1 cellular context compared by ENCODE assay signal in genomic region chr17:65261682-65262636, GRCh38.
A peak's percentile ranks its signal among the peaks of the same experiment; 100 is the strongest.
TF ChIP-seq lines count a peak whose summit lies in the region.

No MANE protein-coding gene starts in this region.

TF ChIP-seq in SK-N-SH, 30 proteins besides CTCF, POLR2A, EP300 and RAD21 (continued from another document):
- TF ChIP-seq USF2 (IDR thresholded peaks at IDR 0.05; ENCODE audit: borderline replicate concordance, low read depth, low read length), result no peak
- TF ChIP-seq ELF1 (IDR thresholded peaks at IDR 0.05), result no peak
- TF ChIP-seq RCOR1 (IDR thresholded peaks at IDR 0.05; ENCODE audit: low read length), result no peak
- peak; percentile 45; the same call in 1 of the 2 replicates for TF ChIP-seq PBX3 (IDR thresholded peaks at IDR 0.05)
- no peak for TF ChIP-seq MXI1 (IDR thresholded peaks at IDR 0.05; ENCODE audit: low read depth, low read length)
- TF ChIP-seq EZH2phosphoT487 (IDR thresholded peaks at IDR 0.05; ENCODE audit: borderline replicate concordance, low read depth), result no peak
- TF ChIP-seq JUND (IDR thresholded peaks at IDR 0.05), result 0 out of 2 replicates have a peak, but pooled peaks have one; percentile 30
- TF ChIP-seq MEF2A (IDR thresholded peaks at IDR 0.05; ENCODE audit: borderline replicate concordance, low read depth), result no peak
- TF ChIP-seq TEAD4 (IDR thresholded peaks at IDR 0.05; ENCODE audit: borderline replicate concordance, insufficient read depth), result no peak
- TF ChIP-seq USF1 (IDR thresholded peaks at IDR 0.05; ENCODE audit: borderline replicate concordance, low read depth), result no peak
- no peak for TF ChIP-seq RXRA (IDR thresholded peaks at IDR 0.05; ENCODE audit: borderline replicate concordance, low read depth)
- TF ChIP-seq SMC3 (IDR thresholded peaks at IDR 0.05; ENCODE audit: low read depth, low read length), result no peak
- peak; percentile 5; the same call in 1 of the 2 replicates for TF ChIP-seq TCF12 (IDR thresholded peaks at IDR 0.05)
- no peak for TF ChIP-seq NRF1 (IDR thresholded peaks at IDR 0.05; ENCODE audit: low read depth, low read length)
